In the genomic region with DNA sequence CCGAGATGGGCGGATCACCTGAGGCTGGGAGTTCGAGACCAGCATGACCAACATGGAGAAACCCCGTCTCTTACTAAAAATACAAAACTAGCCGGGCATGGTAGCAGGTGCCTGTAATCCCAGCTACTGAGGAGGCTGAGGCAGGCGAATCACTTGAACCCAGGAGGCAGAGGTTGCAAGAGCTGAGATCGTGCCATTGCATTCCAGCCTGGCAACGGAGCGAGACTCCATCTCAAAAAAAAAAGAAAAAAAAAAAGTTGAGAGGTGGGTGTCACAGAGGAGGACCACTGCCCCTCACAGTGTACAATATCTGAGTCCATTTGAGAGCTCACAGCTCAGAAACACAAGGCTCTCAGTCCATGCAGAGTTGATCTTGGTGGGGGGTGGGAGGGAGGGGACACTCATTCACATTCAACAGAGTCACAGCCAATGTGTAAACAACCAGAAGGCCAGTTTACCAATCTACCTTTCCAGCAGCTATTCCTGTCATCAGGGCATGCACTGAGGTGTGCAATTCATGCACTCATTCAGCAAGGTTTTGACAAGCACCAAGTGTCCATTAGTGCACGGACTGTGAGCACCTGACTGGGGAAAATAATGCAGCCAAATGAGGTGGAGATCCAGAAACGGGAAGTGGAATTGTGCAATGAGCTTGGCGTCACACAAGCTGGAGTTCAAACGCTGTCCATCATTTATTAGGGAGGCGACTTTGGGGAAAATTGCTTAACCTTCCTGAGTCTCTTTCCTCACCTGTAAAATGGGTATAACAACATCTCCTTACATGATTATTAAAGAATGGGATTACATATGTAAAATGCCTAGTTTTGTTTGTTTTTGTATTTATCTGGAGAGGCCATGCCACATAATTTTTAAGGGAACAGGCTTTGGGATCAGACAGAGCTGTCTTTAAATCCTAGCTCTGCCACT, we compare ENCODE assay signal across 9 cellular contexts. TPM values are rescaled to one million over a fixed set of nuclear protein-coding genes. Genes with fewer than 3 reads are reported as not detected.
DNase-seq lines count a peak whose midpoint lies in the region; ATAC-seq and TF ChIP-seq lines count a peak whose summit lies in the region.
"Had no signal": no experiment of that assay in that cellular context is flagged by ENCODE, and none has a peak within 500 bp of the region (broad histone marks: within the 10 kb centered on the region; RNA-seq: fewer than 3 reads in every experiment).

No MANE protein-coding gene starts in this region.

- no peak overlapping the region for H3K27ac ChIP-seq in adrenal gland

- H3K4me3 ChIP-seq in adrenal gland (no peak overlapping the region), lower leg skin (ENCODE audit: low read depth, poor library complexity, severe bottlenecking) (no peak overlapping the region)

- no peaks in the 10 kb centered on the region for H3K9me3 ChIP-seq in adrenal gland (replicated peaks in 1 of 3)

- no peaks in the 10 kb centered on the region for H3K27me3 ChIP-seq in adrenal gland

- H3K4me1 ChIP-seq in adrenal gland (replicated peaks in 1 of 2), result peaks cover 5 to 9% of the 10 kb centered on the region in 2 donors

- no peak for ATAC-seq in GM21529 (IDR thresholded peaks at IDR 0.05; ENCODE audit: unreplicated experiment)

- H3K36me3 ChIP-seq in adrenal gland (replicated peaks in 1 of 2), result no peaks in the 10 kb centered on the region

- peak; percentile 22 for DNase-seq in GDM1 (lab: John Stamatoyannopoulos, UW)
- peak; percentile 86 for DNase-seq in MV-4-11 (lab: John Stamatoyannopoulos, UW)
- DNase-seq in adrenal gland, result peak in 6 of 7 donors; percentile 50 to 79 (median 62)
- DNase-seq in lower leg skin (ENCODE audit: low spot score in 2 of 2), result peak; percentile 51 to 85
- DNase-seq in cardiac septum (ENCODE audit: low spot score), result no peak
- no peak for DNase-seq in activated T-cell treated with anti-CD3 and anti-CD28 coated beads, Interleukin-2, amount 50 U/mL, for 48 hours
- no peak for DNase-seq in activated CD4-positive, alpha-beta T cell treated with anti-CD3 and anti-CD28 coated beads, Interleukin-2, amount 50 U/mL, for 48 hours
- DNase-seq: NCI-H1105 treated with DMSO at 0.1 percent for 48 hours had no signal

- 69 to 74% (median 72%) methylated on average over 14 of the region's 14 CpGs for WGBS in adrenal gland, 4 donors
- 71 to 73% methylated on average over 14 of the region's 14 CpGs for WGBS in lower leg skin, 2 donors

- TF ChIP-seq POLR2A in adrenal gland (IDR thresholded peaks at IDR 0.05) (no peak), lower leg skin (IDR thresholded peaks at IDR 0.05) (no peak)

- intact Hi-C loops in adrenal gland (cut with DNase I) (loop anchor here in 1 of 2 donors (10.0 kb wide), 1 partner anchor 165 kb away; no protein-coding TSS in a partner anchor), lower leg skin (cut with DNase I; ENCODE audit: low total_unique reads) (no loop called here), cardiac septum (cut with DNase I) (no loop called here)

- no peak for TF ChIP-seq CTCF in adrenal gland (IDR thresholded peaks at IDR 0.05)
- TF ChIP-seq CTCF in lower leg skin (IDR thresholded peaks at IDR 0.05), result no peak

RNA-seq across cellular contexts. Expression of a gene that starts 4.4 kb away (rescaled TPM):
- total RNA-seq in adrenal gland, result 100 to 1,000 TPM; 165 to 555 (median 260) TPM
- polyA plus RNA-seq in adrenal gland, result 100 to 1,000 TPM in 1 of 3 donors, 10 to 100 TPM in 2; 35.7 to 316 (median 49.1) TPM
- 100 to 1,000 TPM; 125 to 168 (median 131) TPM for total RNA-seq in lower leg skin
- total RNA-seq in cardiac septum, result 222 TPM

RNA-seq across cellular contexts. Expression of a gene that starts 55.5 kb away (rescaled TPM):
- total RNA-seq in adrenal gland, result 100 to 1,000 TPM in 3 of 8 donors, 10 to 100 TPM in 5; 73.1 to 144 (median 94.6) TPM
- polyA plus RNA-seq in adrenal gland, result 100 to 1,000 TPM in 2 of 3 donors, 10 to 100 TPM in 1; 89.5 to 233 (median 172) TPM
- total RNA-seq in lower leg skin, result 10 to 100 TPM; 47.3 to 68.2 (median 58.8) TPM
- total RNA-seq in cardiac septum, result 69.4 TPM

Comparison
In these comparisons a context has a peak if more than half of its experiments do, and no peak if none do; other contexts are left out.
1. DNase-seq: peak in GDM1 (single experiment), MV-4-11 (single experiment), adrenal gland (6 of 7) and lower leg skin (2 of 2); none in cardiac septum (single experiment), activated T-cell treated with anti-CD3 and anti-CD28 coated beads, Interleukin-2, amount 50 U/mL, for 48 hours (0 of 2) and activated CD4-positive, alpha-beta T cell treated with anti-CD3 and anti-CD28 coated beads, Interleukin-2, amount 50 U/mL, for 48 hours (0 of 2).